1 cellular context compared by ENCODE assay signal in genomic region chr13:28489975-28490550, GRCh38.
TF ChIP-seq lines count a peak whose summit lies in the region.

No MANE protein-coding gene starts in this region.

TF ChIP-seq in IMR-90, 13 proteins besides CTCF, POLR2A, EP300 and RAD21 (continued from another document):
- no peak for TF ChIP-seq ELK1 (IDR thresholded peaks at IDR 0.05; ENCODE audit: borderline replicate concordance, low read depth, low read length)
- no peak for TF ChIP-seq MAZ (IDR thresholded peaks at IDR 0.05; ENCODE audit: borderline replicate concordance, low read depth, low read length)
- no peak for TF ChIP-seq MXI1 (IDR thresholded peaks at IDR 0.05; ENCODE audit: borderline replicate concordance, low read depth, low read length)
- no peak for TF ChIP-seq MAFK (IDR thresholded peaks at IDR 0.05; ENCODE audit: low read depth, low read length)
